8 cellular contexts compared by ENCODE assay signal in the genomic region with DNA sequence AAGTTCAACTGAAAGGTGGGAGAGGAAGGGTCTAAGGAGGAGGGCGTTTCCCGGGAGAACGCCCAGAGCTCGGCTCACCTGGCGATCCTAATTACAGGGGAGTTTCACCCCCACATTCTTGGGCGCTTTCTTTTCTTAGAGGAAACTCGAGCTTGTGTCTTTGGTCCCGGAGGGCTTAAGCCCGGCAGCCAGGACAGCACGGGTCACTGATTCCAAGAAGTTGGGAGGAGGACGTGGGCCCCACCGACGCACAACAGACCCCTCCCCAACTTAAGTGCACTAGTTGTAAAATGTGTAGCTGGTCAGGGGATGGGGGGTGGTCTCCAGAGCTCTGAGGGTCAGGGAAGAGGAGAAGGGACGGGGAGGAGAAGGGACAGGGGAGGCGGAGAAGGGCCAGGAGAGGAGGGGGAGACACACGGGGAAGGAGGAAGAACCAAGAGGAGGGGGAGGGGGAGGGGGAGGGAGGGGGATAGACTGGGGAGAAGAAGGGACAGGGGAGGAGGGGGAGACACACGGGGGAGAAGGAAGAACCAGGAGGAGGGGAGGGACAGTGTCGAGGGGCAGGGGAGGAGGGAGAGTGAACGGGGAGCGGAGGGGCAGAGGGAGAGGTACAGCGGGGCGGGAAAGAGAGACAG. TPM values are rescaled to one million over a fixed set of nuclear protein-coding genes. Genes with fewer than 3 reads are reported as not detected.
A peak's percentile ranks its signal among the peaks of the same experiment; 100 is the strongest.
DNase-seq lines count a peak whose midpoint lies in the region; ATAC-seq and TF ChIP-seq lines count a peak whose summit lies in the region.

No MANE protein-coding gene starts in this region.

- H2BK12ac ChIP-seq in H9 (ENCODE audit: insufficient read length, low read depth, low read length) = no peak overlapping the region
- H2BK12ac ChIP-seq in mesenchymal stem cell (ENCODE audit: low read length in 2 of 2) = peak overlapping the region; percentile 63 to 67

- H3K36me3 Mint-ChIP-seq in H9 (ENCODE audit: insufficient read depth in 1 of 3, low read depth in 3 of 3) = peaks cover 6 to 10% (median 8%) of the 10 kb centered on the region in 3 experiments

- H3K79me2 ChIP-seq in H9 (ENCODE audit: insufficient read depth, low read length) = peaks cover 13% of the 10 kb centered on the region; the same call in 1 of the 2 replicates

- H4K5ac ChIP-seq in H9 (ENCODE audit: insufficient read length, low read depth, low read length) = no peak overlapping the region

- H2AFZ ChIP-seq in H9 (ENCODE audit: low read length) = no peak overlapping the region
- no peak overlapping the region for H2AFZ ChIP-seq in mesenchymal stem cell (ENCODE audit: low read depth, low read length)

- no peaks in the 10 kb centered on the region for H3K4me1 ChIP-seq in H9 (ENCODE audit: insufficient read depth, low read length)
- peaks cover 10% of the 10 kb centered on the region for H3K4me1 ChIP-seq in mesenchymal stem cell (ENCODE audit: control insufficient read depth, insufficient read depth, low read depth, low read length)

- DNase-seq in AG08396 (ENCODE audit: low spot score) (peak; percentile 36), H9 (peak; percentile 49), astrocyte of the hippocampus (ENCODE audit: low read depth, low spot score) (peak; percentile 28), mesenchymal stem cell (peak; percentile 30), nucleus accumbens (lab: John Stamatoyannopoulos, UW) (no peak), hippocampal formation (lab: John Stamatoyannopoulos, UW) (no peak), occipital lobe (lab: John Stamatoyannopoulos, UW) (no peak)

- peaks cover 3 to 8% of the 10 kb centered on the region in 2 experiments; a peak in 3 of 5 replicates for H3K9me3 Mint-ChIP-seq in H9

- H2AK5ac ChIP-seq in H9 (ENCODE audit: insufficient read length, low read length) (no peak overlapping the region), mesenchymal stem cell (ENCODE audit: low read length, severe bottlenecking) (peak overlapping the region; percentile 95)

- H2BK120ac ChIP-seq in H9 (ENCODE audit: low read depth, low read length, poor library complexity, severe bottlenecking) (no peak overlapping the region), mesenchymal stem cell (ENCODE audit: low read depth, low read length) (peak overlapping the region; percentile 68)

- H3K27ac Mint-ChIP-seq in H9 = peak overlapping the region in 2 of 3 experiments; percentile 79 to 81; a peak in 4 of 7 replicates

- no peak overlapping the region for H3T11ph ChIP-seq in H9 (ENCODE audit: low read length)

- H3K4ac ChIP-seq in H9 (ENCODE audit: low read depth, low read length) (no peak overlapping the region), mesenchymal stem cell (ENCODE audit: low read depth in 1 of 2, low read length in 2 of 2) (no peak overlapping the region)

- H2BK20ac ChIP-seq in H9 (ENCODE audit: low read depth, low read length, poor library complexity, severe bottlenecking) = no peak overlapping the region

- H3K27me3 ChIP-seq in H9 (ENCODE audit: insufficient read depth, low read length) (no peaks in the 10 kb centered on the region), mesenchymal stem cell (ENCODE audit: control insufficient read depth in 1 of 2, insufficient read depth in 1 of 2, low read length in 2 of 2) (peaks cover 0 to 36% of the 10 kb centered on the region in 2 experiments)

- H3K23ac ChIP-seq in H9 (ENCODE audit: insufficient read length, low read depth, low read length) (no peak overlapping the region), mesenchymal stem cell (ENCODE audit: low read length in 2 of 2) (no peak overlapping the region)

- no CpG with 5 or more reads among the region's 22 CpGs for WGBS in H9 (ENCODE audit: extremely low coverage, insufficient read length, low lambda C conversion rate)
- WGBS in mesenchymal stem cell = 44% methylated on average over 18 of the region's 22 CpGs

- no peak overlapping the region for H3K27ac ChIP-seq in H9 (ENCODE audit: insufficient read length, low read depth, low read length)
- peak overlapping the region; percentile 90 for H3K27ac ChIP-seq in mesenchymal stem cell (ENCODE audit: low read length, poor library complexity, severe bottlenecking)

- no peak overlapping the region for H4K8ac ChIP-seq in H9 (replicated peaks; ENCODE audit: insufficient read length, low read depth, low read length)
- H4K8ac ChIP-seq in mesenchymal stem cell (ENCODE audit: low read length) = peak overlapping the region; percentile 19

- H3K56ac ChIP-seq in H9 (ENCODE audit: insufficient read length, low read depth, low read length) = no peak overlapping the region

- H4K91ac ChIP-seq in H9 (ENCODE audit: insufficient read length, low read depth, low read length) (no peak overlapping the region), mesenchymal stem cell (ENCODE audit: low read length) (peak overlapping the region; percentile 82)

- H3K18ac ChIP-seq in H9 (ENCODE audit: insufficient read length, low read depth, low read length) (peak overlapping the region; percentile 61), mesenchymal stem cell (ENCODE audit: low read depth in 1 of 2, low read length in 2 of 2) (peak overlapping the region; percentile 68 to 82)

- H3K4me2 ChIP-seq in H9 (ENCODE audit: insufficient read depth, insufficient read length, low read length) (peak overlapping the region; percentile 37), mesenchymal stem cell (ENCODE audit: low read length, poor library complexity, severe bottlenecking) (peak overlapping the region; percentile 78)

- H3K9me3 ChIP-seq in H9 (ENCODE audit: control insufficient read depth, low read depth, low read length) (no peaks in the 10 kb centered on the region), mesenchymal stem cell (ENCODE audit: control insufficient read depth, low read length) (no peaks in the 10 kb centered on the region)

- H4K20me1 ChIP-seq in H9 (ENCODE audit: control insufficient read depth, insufficient read depth, insufficient read length) = no peaks in the 10 kb centered on the region

- H2BK5ac ChIP-seq in H9 (ENCODE audit: insufficient read length, low read length) = no peak overlapping the region
- peak overlapping the region; percentile 88 for H2BK5ac ChIP-seq in mesenchymal stem cell (ENCODE audit: low read depth, low read length, poor library complexity, severe bottlenecking)

- TF ChIP-seq CTCF in H9 (conservative IDR thresholded peaks at IDR 0.05) = no peak

- peaks cover 4% of the 10 kb centered on the region for H3K27me3 Mint-ChIP-seq in H9 (ENCODE audit: low read depth)

- H3K36me3 ChIP-seq in mesenchymal stem cell (ENCODE audit: control insufficient read depth in 1 of 2, insufficient read depth in 2 of 2, low read depth in 1 of 2, low read length in 2 of 2) = no peaks in the 10 kb centered on the region

- H3K14ac ChIP-seq in H9 (ENCODE audit: insufficient read depth, low read length) (no peak overlapping the region), mesenchymal stem cell (ENCODE audit: low read length in 2 of 2) (no peak overlapping the region)

- ATAC-seq in GM19035 (IDR thresholded peaks at IDR 0.05; ENCODE audit: unreplicated experiment) = no peak

- H3K4me3 ChIP-seq in mesenchymal stem cell (ENCODE audit: insufficient read depth in 1 of 2, low read depth in 1 of 2, low read length in 2 of 2) = peak overlapping the region; percentile 53 to 79

- H3K9ac ChIP-seq in H9 (ENCODE audit: extremely low read depth, insufficient read length, low read length) (no peak overlapping the region), mesenchymal stem cell (ENCODE audit: low read length) (peak overlapping the region; percentile 61)

- H3K79me1 ChIP-seq in H9 (ENCODE audit: insufficient read depth, low read depth, low read length, poor library complexity, severe bottlenecking) (no peaks in the 10 kb centered on the region), mesenchymal stem cell (replicated peaks; ENCODE audit: low read length, poor library complexity, severe bottlenecking) (no peaks in the 10 kb centered on the region)

- H3K23me2 ChIP-seq in H9 (ENCODE audit: insufficient read length, low read depth, low read length, poor library complexity, severe bottlenecking) = no peaks in the 10 kb centered on the region

- peaks cover 29 to 32% of the 10 kb centered on the region in 2 experiments for H3K4me1 Mint-ChIP-seq in H9

- H3K4me3 Mint-ChIP-seq in H9 = peak overlapping the region; percentile 69 to 83

- H2BK15ac ChIP-seq in H9 (ENCODE audit: low read depth, low read length) (no peak overlapping the region), mesenchymal stem cell (ENCODE audit: low read depth, poor library complexity, severe bottlenecking) (peak overlapping the region; percentile 89)

RNA-seq across cellular contexts. Expression of gene BAIAP2L1, which starts 0.9 kb away (rescaled TPM):
- 25.9 and 29.9 TPM in 2 replicates for total RNA-seq in H9 (2021)
- 10.1 TPM for polyA plus RNA-seq in mesenchymal stem cell (2013, experiment 1 of 2)
- polyA plus RNA-seq in mesenchymal stem cell (2013, experiment 2 of 2) = 10.6 TPM
- total RNA-seq in occipital lobe = 0.16 TPM

Comparison
In these comparisons a context has a peak if more than half of its experiments do, and no peak if none do; other contexts are left out.
1. DNase-seq: peak in AG08396 (single experiment), H9 (single experiment), astrocyte of the hippocampus (single experiment) and mesenchymal stem cell (single experiment); none in nucleus accumbens (0 of 56), hippocampal formation (0 of 2) and occipital lobe (single experiment).
2. RNA of gene BAIAP2L1, which starts 0.9 kb away (total RNA-seq): 25.9 to 29.9 TPM in H9; 0.16 TPM in occipital lobe (single experiment); every median in the first group is over 10 times any median in the second.